In genomic region chr1:174017231-174017970, GRCh38 we compare ENCODE assay signal across 16 cellular contexts. TPM values are rescaled to one million over a fixed set of nuclear protein-coding genes. Genes with fewer than 3 reads are reported as not detected.
DNase-seq lines count a peak whose midpoint lies in the region; ATAC-seq and TF ChIP-seq lines count a peak whose summit lies in the region.
"Had no signal": no experiment of that assay in that cellular context is flagged by ENCODE, and none has a peak within 500 bp of the region (broad histone marks: within the 10 kb centered on the region; RNA-seq: fewer than 3 reads in every experiment).

No MANE protein-coding gene starts in this region.

- H3K9me3 Mint-ChIP-seq in naive thymus-derived CD4-positive, alpha-beta T cell = no peaks in the 10 kb centered on the region
- H3K9me3 Mint-ChIP-seq: WTC11 had no signal

- peaks cover 35 to 80% (median 67%) of the 10 kb centered on the region in 7 donors for H3K4me1 Mint-ChIP-seq in naive thymus-derived CD4-positive, alpha-beta T cell

- H3K36me3 Mint-ChIP-seq in naive thymus-derived CD4-positive, alpha-beta T cell = peaks cover 4 to 21% (median 9%) of the 10 kb centered on the region in 5 donors
- H3K36me3 Mint-ChIP-seq: WTC11 had no signal

- intact Hi-C loops in naive thymus-derived CD4-positive, alpha-beta T cell (cut with micrococcal nuclease) = loop anchor here in 1 of 2 donors (2.0 kb wide), 1 partner anchor 17 kb away; no protein-coding TSS in a partner anchor

- peak; percentile 47 for DNase-seq in AG10803 (ENCODE audit: low read depth)
- DNase-seq in HEK293T (ENCODE audit: extremely low spot score) = no peak
- DNase-seq in astrocyte of the spinal cord (ENCODE audit: low read depth, low spot score) = peak; percentile 18
- no peak for DNase-seq in naive thymus-derived CD4-positive, alpha-beta T cell
- DNase-seq in erythroblast (lab: John Stamatoyannopoulos, UW) = no peak
- no peak for DNase-seq in BE2C
- DNase-seq: activated effector memory CD4-positive, alpha-beta T cell treated with anti-CD3 and anti-CD28 coated beads, Interleukin-2, amount 50 U/mL, for 16 hours; aorta; cortex of kidney; NCI-H1694 treated with DMSO at 0.1 percent for 48 hours; PC-3; posterior cingulate gyrus; stomach had no signal

- no peaks in the 10 kb centered on the region for H3K9me3 ChIP-seq in naive thymus-derived CD4-positive, alpha-beta T cell (ENCODE audit: control insufficient read depth in 2 of 3, low read length in 3 of 3)
- no peaks in the 10 kb centered on the region for H3K9me3 ChIP-seq in BE2C
- H3K9me3 ChIP-seq: stomach had no signal

- TF ChIP-seq CTCF in AG10803 (conservative IDR thresholded peaks at IDR 0.05; ENCODE audit: low read length) (no peak), astrocyte of the spinal cord (IDR thresholded peaks at IDR 0.05; ENCODE audit: low read depth, low read length) (no peak), BE2C (IDR thresholded peaks at IDR 0.05; ENCODE audit: low read depth, low read length) (no peak)

- POLR2A ChIA-PET in HEK293T (lab: Yijun Ruan, JAX) = no interaction called here
- POLR2A ChIA-PET in naive thymus-derived CD4-positive, alpha-beta T cell (lab: Charles Lee) = interaction anchor here (0.7 to 1.3 kb wide), 2 partner anchors 11 to 37 kb away, joined by 3 read pairs; no protein-coding TSS in a partner anchor

- H3K27me3 ChIP-seq in naive thymus-derived CD4-positive, alpha-beta T cell (ENCODE audit: control insufficient read depth in 2 of 2, insufficient read depth in 2 of 2, low read length in 2 of 2) = no peaks in the 10 kb centered on the region
- H3K27me3 ChIP-seq in BE2C = no peaks in the 10 kb centered on the region
- H3K27me3 ChIP-seq: stomach had no signal

- H3K4me3 Mint-ChIP-seq in naive thymus-derived CD4-positive, alpha-beta T cell = peak overlapping the region in 8 of 10 donors; percentile 10 to 85 (median 44)
- H3K4me3 Mint-ChIP-seq: WTC11 had no signal

- no peak overlapping the region for H3K27ac ChIP-seq in naive thymus-derived CD4-positive, alpha-beta T cell (ENCODE audit: low read depth, low read length)
- H3K27ac ChIP-seq: stomach had no signal

- H3K4me3 ChIP-seq in AG10803 (ENCODE audit: low read length) (0 out of 2 replicates have a peak overlapping the region, but pooled peaks have one; percentile 8), astrocyte of the spinal cord (ENCODE audit: low read depth, low read length) (no peak overlapping the region), BE2C (ENCODE audit: low read depth, low read length) (no peak overlapping the region)
- H3K4me3 ChIP-seq in naive thymus-derived CD4-positive, alpha-beta T cell (ENCODE audit: low read length) = no peak overlapping the region
- H3K4me3 ChIP-seq: stomach had no signal

- no peak for TF ChIP-seq POLR2A in erythroblast (IDR thresholded peaks at IDR 0.05; ENCODE audit: low read length)

- peak overlapping the region in 3 of 9 donors; percentile 3 to 70 (median 60) for H3K27ac Mint-ChIP-seq in naive thymus-derived CD4-positive, alpha-beta T cell

- peaks cover 0 to 5% (median 0%) of the 10 kb centered on the region in 3 experiments for H3K36me3 ChIP-seq in naive thymus-derived CD4-positive, alpha-beta T cell (ENCODE audit: control insufficient read depth in 2 of 3, insufficient read depth in 3 of 3, low read length in 3 of 3)
- H3K36me3 ChIP-seq in BE2C = peaks cover 8% of the 10 kb centered on the region; the same call in 1 of the 2 replicates
- H3K36me3 ChIP-seq: stomach had no signal

- ATAC-seq in naive thymus-derived CD4-positive, alpha-beta T cell = no peak
- ATAC-seq in HG02610 (IDR thresholded peaks at IDR 0.05; ENCODE audit: unreplicated experiment) (no peak), HG02571 (IDR thresholded peaks at IDR 0.05; ENCODE audit: unreplicated experiment) (no peak)
- ATAC-seq: PC-3, WTC11 had no signal

- H3K27me3 Mint-ChIP-seq in naive thymus-derived CD4-positive, alpha-beta T cell = no peaks in the 10 kb centered on the region

- peaks cover 19 to 23% of the 10 kb centered on the region in 2 donors for H3K4me1 ChIP-seq in naive thymus-derived CD4-positive, alpha-beta T cell (ENCODE audit: control insufficient read depth in 2 of 2, insufficient read depth in 2 of 2, low read length in 2 of 2)
- H3K4me1 ChIP-seq in BE2C = no peaks in the 10 kb centered on the region

- CTCF ChIA-PET in HEK293T (lab: Yijun Ruan, JAX) = interaction anchor here (0.8 kb wide), 1 partner anchor 15 kb away, joined by 4 read pairs; no protein-coding TSS in a partner anchor
- CTCF ChIA-PET in naive thymus-derived CD4-positive, alpha-beta T cell (lab: Charles Lee) = no interaction called here

- in situ Hi-C loops in astrocyte of the spinal cord (cut with HindIII; ENCODE audit: low sequenced_read_pairs) = no loop called here

TF ChIP-seq in HEK293T, 16 proteins besides CTCF, POLR2A, EP300 and RAD21:
- TF ChIP-seq BHLHE40 (IDR thresholded peaks at IDR 0.05; ENCODE audit: borderline replicate concordance) = no peak
- TF ChIP-seq ZNF384 (IDR thresholded peaks at IDR 0.05) = peak; percentile 67

RNA-seq across cellular contexts. Expression of gene RC3H1, which starts 4.8 kb away (rescaled TPM):
- 10 to 100 TPM; 36.5 to 49.5 (median 47.7) TPM for total RNA-seq in naive thymus-derived CD4-positive, alpha-beta T cell
- polyA plus RNA-seq in naive thymus-derived CD4-positive, alpha-beta T cell = 1 to 10 TPM; 6.7 to 7.2 TPM
- polyA plus RNA-seq in BE2C (2012; ENCODE audit: insufficient read depth, insufficient read length, low read depth) = 1.9 TPM

Comparison
In these comparisons a context has a peak if more than half of its experiments do, and no peak if none do; other contexts are left out.
1. DNase-seq: peak in AG10803 (single experiment) and astrocyte of the spinal cord (single experiment); none in HEK293T (single experiment), naive thymus-derived CD4-positive, alpha-beta T cell (0 of 9), erythroblast (0 of 2) and BE2C (single experiment).